Comparison of ENCODE assay signal across 1 cellular context in the genomic region with DNA sequence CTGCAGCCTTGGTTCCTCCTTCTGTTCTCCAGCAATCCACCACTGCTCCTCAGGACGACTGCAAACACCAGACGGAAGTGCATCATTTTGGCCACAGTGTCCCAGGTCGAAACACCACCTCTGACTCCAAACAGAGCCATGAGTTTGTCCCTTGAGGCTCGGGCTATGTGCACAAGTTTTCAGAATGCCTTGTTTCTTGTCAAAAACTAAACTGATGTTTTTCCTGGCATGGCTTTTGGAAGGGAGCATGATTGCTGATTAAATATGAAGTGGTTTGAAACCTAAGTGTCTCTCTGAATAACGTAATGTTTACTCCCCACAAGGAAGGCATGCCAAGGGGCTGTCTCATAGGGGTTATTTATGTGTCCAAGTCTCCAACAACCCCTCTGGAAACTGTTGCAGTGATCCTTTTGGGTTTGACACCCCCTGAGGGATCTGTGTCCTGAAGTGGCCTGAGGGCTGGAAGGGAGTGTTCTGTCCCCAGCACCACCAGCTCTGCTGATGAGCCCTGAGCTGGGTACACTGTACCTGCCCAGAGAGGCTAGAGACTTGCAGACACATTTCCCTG.
TF ChIP-seq lines count a peak whose summit lies in the region.

No MANE protein-coding gene starts in this region.

TF ChIP-seq in H1, 55 proteins besides CTCF, POLR2A, EP300 and RAD21 (continued from another document):
- TF ChIP-seq, protein P1, sequence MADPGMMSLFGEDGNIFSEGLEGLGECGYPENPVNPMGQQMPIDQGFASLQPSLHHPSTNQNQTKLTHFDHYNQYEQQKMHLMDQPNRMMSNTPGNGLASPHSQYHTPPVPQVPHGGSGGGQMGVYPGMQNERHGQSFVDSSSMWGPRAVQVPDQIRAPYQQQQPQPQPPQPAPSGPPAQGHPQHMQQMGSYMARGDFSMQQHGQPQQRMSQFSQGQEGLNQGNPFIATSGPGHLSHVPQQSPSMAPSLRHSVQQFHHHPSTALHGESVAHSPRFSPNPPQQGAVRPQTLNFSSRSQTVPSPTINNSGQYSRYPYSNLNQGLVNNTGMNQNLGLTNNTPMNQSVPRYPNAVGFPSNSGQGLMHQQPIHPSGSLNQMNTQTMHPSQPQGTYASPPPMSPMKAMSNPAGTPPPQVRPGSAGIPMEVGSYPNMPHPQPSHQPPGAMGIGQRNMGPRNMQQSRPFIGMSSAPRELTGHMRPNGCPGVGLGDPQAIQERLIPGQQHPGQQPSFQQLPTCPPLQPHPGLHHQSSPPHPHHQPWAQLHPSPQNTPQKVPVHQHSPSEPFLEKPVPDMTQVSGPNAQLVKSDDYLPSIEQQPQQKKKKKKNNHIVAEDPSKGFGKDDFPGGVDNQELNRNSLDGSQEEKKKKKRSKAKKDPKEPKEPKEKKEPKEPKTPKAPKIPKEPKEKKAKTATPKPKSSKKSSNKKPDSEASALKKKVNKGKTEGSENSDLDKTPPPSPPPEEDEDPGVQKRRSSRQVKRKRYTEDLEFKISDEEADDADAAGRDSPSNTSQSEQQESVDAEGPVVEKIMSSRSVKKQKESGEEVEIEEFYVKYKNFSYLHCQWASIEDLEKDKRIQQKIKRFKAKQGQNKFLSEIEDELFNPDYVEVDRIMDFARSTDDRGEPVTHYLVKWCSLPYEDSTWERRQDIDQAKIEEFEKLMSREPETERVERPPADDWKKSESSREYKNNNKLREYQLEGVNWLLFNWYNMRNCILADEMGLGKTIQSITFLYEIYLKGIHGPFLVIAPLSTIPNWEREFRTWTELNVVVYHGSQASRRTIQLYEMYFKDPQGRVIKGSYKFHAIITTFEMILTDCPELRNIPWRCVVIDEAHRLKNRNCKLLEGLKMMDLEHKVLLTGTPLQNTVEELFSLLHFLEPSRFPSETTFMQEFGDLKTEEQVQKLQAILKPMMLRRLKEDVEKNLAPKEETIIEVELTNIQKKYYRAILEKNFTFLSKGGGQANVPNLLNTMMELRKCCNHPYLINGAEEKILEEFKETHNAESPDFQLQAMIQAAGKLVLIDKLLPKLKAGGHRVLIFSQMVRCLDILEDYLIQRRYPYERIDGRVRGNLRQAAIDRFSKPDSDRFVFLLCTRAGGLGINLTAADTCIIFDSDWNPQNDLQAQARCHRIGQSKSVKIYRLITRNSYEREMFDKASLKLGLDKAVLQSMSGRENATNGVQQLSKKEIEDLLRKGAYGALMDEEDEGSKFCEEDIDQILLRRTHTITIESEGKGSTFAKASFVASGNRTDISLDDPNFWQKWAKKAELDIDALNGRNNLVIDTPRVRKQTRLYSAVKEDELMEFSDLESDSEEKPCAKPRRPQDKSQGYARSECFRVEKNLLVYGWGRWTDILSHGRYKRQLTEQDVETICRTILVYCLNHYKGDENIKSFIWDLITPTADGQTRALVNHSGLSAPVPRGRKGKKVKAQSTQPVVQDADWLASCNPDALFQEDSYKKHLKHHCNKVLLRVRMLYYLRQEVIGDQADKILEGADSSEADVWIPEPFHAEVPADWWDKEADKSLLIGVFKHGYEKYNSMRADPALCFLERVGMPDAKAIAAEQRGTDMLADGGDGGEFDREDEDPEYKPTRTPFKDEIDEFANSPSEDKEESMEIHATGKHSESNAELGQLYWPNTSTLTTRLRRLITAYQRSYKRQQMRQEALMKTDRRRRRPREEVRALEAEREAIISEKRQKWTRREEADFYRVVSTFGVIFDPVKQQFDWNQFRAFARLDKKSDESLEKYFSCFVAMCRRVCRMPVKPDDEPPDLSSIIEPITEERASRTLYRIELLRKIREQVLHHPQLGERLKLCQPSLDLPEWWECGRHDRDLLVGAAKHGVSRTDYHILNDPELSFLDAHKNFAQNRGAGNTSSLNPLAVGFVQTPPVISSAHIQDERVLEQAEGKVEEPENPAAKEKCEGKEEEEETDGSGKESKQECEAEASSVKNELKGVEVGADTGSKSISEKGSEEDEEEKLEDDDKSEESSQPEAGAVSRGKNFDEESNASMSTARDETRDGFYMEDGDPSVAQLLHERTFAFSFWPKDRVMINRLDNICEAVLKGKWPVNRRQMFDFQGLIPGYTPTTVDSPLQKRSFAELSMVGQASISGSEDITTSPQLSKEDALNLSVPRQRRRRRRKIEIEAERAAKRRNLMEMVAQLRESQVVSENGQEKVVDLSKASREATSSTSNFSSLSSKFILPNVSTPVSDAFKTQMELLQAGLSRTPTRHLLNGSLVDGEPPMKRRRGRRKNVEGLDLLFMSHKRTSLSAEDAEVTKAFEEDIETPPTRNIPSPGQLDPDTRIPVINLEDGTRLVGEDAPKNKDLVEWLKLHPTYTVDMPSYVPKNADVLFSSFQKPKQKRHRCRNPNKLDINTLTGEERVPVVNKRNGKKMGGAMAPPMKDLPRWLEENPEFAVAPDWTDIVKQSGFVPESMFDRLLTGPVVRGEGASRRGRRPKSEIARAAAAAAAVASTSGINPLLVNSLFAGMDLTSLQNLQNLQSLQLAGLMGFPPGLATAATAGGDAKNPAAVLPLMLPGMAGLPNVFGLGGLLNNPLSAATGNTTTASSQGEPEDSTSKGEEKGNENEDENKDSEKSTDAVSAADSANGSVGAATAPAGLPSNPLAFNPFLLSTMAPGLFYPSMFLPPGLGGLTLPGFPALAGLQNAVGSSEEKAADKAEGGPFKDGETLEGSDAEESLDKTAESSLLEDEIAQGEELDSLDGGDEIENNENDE (IDR thresholded peaks at IDR 0.05; ENCODE audit: insufficient replicate concordance, low read length), result no peak
- no peak for TF ChIP-seq RNF2 (IDR thresholded peaks at IDR 0.05; ENCODE audit: borderline replicate concordance, low read depth, low read length, missing control alignments, poor library complexity, severe bottlenecking)
- TF ChIP-seq TEAD4 (IDR thresholded peaks at IDR 0.05; ENCODE audit: low read depth, low read length), result no peak
TF ChIP-seq in H1: peak in this region for 0.
